In the genomic region with DNA sequence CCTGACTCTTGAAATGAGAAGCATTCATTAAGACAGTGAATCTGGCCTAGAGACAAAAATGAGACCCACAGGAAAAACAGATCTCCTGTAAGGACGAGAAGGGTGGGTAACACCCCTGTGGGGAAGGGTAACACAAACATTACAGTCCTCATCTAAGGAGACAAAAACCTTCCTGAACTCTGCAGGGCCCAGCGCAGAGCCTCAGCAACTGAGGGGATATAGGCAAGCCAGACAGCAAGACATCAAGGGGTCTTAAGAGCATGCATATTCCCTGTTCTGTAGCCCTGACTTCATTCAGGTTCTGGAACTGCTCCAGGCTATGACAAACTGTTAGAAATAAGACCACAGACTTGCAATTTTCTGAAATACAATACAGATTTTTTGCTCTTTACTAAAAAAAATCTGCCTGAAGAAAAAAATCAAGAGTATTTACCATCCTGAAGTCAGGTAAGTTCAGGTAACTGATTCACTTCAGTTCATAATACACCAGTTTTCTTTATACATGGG, we compare ENCODE assay signal across 2 cellular contexts.
TF ChIP-seq lines count a peak whose summit lies in the region.

No MANE protein-coding gene starts in this region.

TF ChIP-seq in GM23338, 12 proteins besides CTCF, POLR2A, EP300 and RAD21:
- TF ChIP-seq, protein P1, sequence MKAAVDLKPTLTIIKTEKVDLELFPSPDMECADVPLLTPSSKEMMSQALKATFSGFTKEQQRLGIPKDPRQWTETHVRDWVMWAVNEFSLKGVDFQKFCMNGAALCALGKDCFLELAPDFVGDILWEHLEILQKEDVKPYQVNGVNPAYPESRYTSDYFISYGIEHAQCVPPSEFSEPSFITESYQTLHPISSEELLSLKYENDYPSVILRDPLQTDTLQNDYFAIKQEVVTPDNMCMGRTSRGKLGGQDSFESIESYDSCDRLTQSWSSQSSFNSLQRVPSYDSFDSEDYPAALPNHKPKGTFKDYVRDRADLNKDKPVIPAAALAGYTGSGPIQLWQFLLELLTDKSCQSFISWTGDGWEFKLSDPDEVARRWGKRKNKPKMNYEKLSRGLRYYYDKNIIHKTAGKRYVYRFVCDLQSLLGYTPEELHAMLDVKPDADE (IDR thresholded peaks at IDR 0.05): no peak
- TF ChIP-seq ZNF114 (CRISPR knock-in tag; IDR thresholded peaks at IDR 0.05): no peak
- no peak for TF ChIP-seq NANOG (IDR thresholded peaks at IDR 0.05; ENCODE audit: borderline replicate concordance)
- TF ChIP-seq POLR2AphosphoS5 (IDR thresholded peaks at IDR 0.05; ENCODE audit: low read depth): no peak
- no peak for TF ChIP-seq ZNF331 (CRISPR knock-in tag; IDR thresholded peaks at IDR 0.05; ENCODE audit: low read depth)
- no peak for TF ChIP-seq STAT1 (IDR thresholded peaks at IDR 0.05; ENCODE audit: unreplicated experiment)
- no peak for TF ChIP-seq EZH2phosphoT487 (IDR thresholded peaks at IDR 0.05; ENCODE audit: unreplicated experiment)
TF ChIP-seq in GM23338: peak in this region for 0.

TF ChIP-seq in HepG2, 621 proteins besides CTCF, POLR2A, EP300 and RAD21:
- no peak for TF ChIP-seq CBX1 (IDR thresholded peaks at IDR 0.05; ENCODE audit: low read depth)
- no peak for TF ChIP-seq TMF1 (CRISPR knock-in tag; IDR thresholded peaks at IDR 0.05; ENCODE audit: low read depth)
- no peak for TF ChIP-seq REXO4 (CRISPR knock-in tag; IDR thresholded peaks at IDR 0.05; ENCODE audit: borderline replicate concordance)
TF ChIP-seq in HepG2: peak in this region for 0.
